30 cellular contexts compared by ENCODE assay signal in genomic region chr3:112611813-112612515, GRCh38. TPM values are rescaled to one million over a fixed set of nuclear protein-coding genes. Genes with fewer than 3 reads are reported as not detected.
DNase-seq lines count a peak whose midpoint lies in the region; ATAC-seq, FAIRE-seq and TF ChIP-seq lines count a peak whose summit lies in the region.
"Had no signal": no experiment of that assay in that cellular context is flagged by ENCODE, and none has a peak within 500 bp of the region (broad histone marks: within the 10 kb centered on the region; RNA-seq: fewer than 3 reads in every experiment).

No MANE protein-coding gene starts in this region.

- no peak overlapping the region for H3K4me3 Mint-ChIP-seq in H9
- H3K4me3 Mint-ChIP-seq in activated T-helper 17 cell treated with anti-CD3 and anti-CD28 coated beads, Interleukin-2, amount 50 U/mL, for 72 hours: no peak overlapping the region
- H3K4me3 Mint-ChIP-seq: CD4-positive, CD25-positive, alpha-beta regulatory T cell; IgD-negative memory B cell; T-cell had no signal

- H3T11ph ChIP-seq in H9 (ENCODE audit: low read length): no peak overlapping the region

- H3K9me3 ChIP-seq in GM23248 (ENCODE audit: low read depth) (no peaks in the 10 kb centered on the region), H9 (ENCODE audit: control insufficient read depth, low read depth, low read length) (no peaks in the 10 kb centered on the region), endothelial cell of umbilical vein (replicated peaks; ENCODE audit: control insufficient read depth, insufficient read depth, low read length) (no peaks in the 10 kb centered on the region), osteoblast (ENCODE audit: low read depth, low read length) (no peaks in the 10 kb centered on the region)
- H3K9me3 ChIP-seq: SJSA1 had no signal

- H2AFZ ChIP-seq in GM23248: no peak overlapping the region
- H2AFZ ChIP-seq in H9 (ENCODE audit: low read length): no peak overlapping the region
- no peak overlapping the region for H2AFZ ChIP-seq in endothelial cell of umbilical vein (ENCODE audit: low read depth, low read length)
- no peak overlapping the region for H2AFZ ChIP-seq in osteoblast (ENCODE audit: low read length)

- H3K23me2 ChIP-seq in H9 (ENCODE audit: insufficient read length, low read depth, low read length, poor library complexity, severe bottlenecking): no peaks in the 10 kb centered on the region

- no peaks in the 10 kb centered on the region for H3K79me1 ChIP-seq in H9 (ENCODE audit: insufficient read depth, low read depth, low read length, poor library complexity, severe bottlenecking)

- in situ Hi-C loops in GM23248 (cut with MboI): no loop called here

- H3K23ac ChIP-seq in H9 (ENCODE audit: insufficient read length, low read depth, low read length): no peak overlapping the region

- H3K4me1 ChIP-seq in GM23248 (ENCODE audit: insufficient read depth): peaks cover 17% of the 10 kb centered on the region
- H3K4me1 ChIP-seq in H9 (ENCODE audit: insufficient read depth, low read length): peaks cover 3% of the 10 kb centered on the region; the same call in 1 of the 2 replicates
- H3K4me1 ChIP-seq in endothelial cell of umbilical vein (ENCODE audit: control insufficient read depth, extremely low read depth, insufficient read depth, low read length): no peaks in the 10 kb centered on the region
- peaks cover 40% of the 10 kb centered on the region for H3K4me1 ChIP-seq in osteoblast (ENCODE audit: insufficient read depth, low read length)
- H3K4me1 ChIP-seq: adrenal gland, SJSA1 had no signal

- H2AK5ac ChIP-seq in H9 (ENCODE audit: insufficient read length, low read length): no peak overlapping the region

- BruUV-seq in endothelial cell of umbilical vein (replicated peaks; lab: Mats Ljungman, UMichigan): no TSS peak

- no peak overlapping the region for H2BK120ac ChIP-seq in H9 (ENCODE audit: low read depth, low read length, poor library complexity, severe bottlenecking)

- no peaks in the 10 kb centered on the region for H3K36me3 Mint-ChIP-seq in H9 (ENCODE audit: insufficient read depth in 1 of 3, low read depth in 3 of 3)
- no peaks in the 10 kb centered on the region for H3K36me3 Mint-ChIP-seq in activated T-helper 17 cell treated with anti-CD3 and anti-CD28 coated beads, Interleukin-2, amount 50 U/mL, for 72 hours (ENCODE audit: low read depth)
- H3K36me3 Mint-ChIP-seq: CD4-positive, CD25-positive, alpha-beta regulatory T cell; T-cell had no signal

- no peak for ATAC-seq in activated T-helper 17 cell treated with anti-CD3 and anti-CD28 coated beads, Interleukin-2, amount 50 U/mL, for 72 hours (replicated peaks)
- ATAC-seq: esophagus mucosa, T-cell had no signal

- H3K9me1 ChIP-seq in endothelial cell of umbilical vein (replicated peaks; ENCODE audit: control insufficient read depth, extremely low read depth, insufficient read depth, low read length): no peaks in the 10 kb centered on the region

- POLR2A ChIA-PET in endothelial cell of umbilical vein (lab: Charles Lee): interaction anchor here (0.6 kb wide), 1 partner anchor 658 kb away, joined by 7 read pairs; no protein-coding TSS in a partner anchor

- H3K18ac ChIP-seq in H9 (ENCODE audit: insufficient read length, low read depth, low read length): no peak overlapping the region

- no peaks in the 10 kb centered on the region for H3K27me3 Mint-ChIP-seq in H9 (ENCODE audit: low read depth)
- H3K27me3 Mint-ChIP-seq in activated T-helper 17 cell treated with anti-CD3 and anti-CD28 coated beads, Interleukin-2, amount 50 U/mL, for 72 hours: peaks cover 24% of the 10 kb centered on the region
- H3K27me3 Mint-ChIP-seq: IgD-negative memory B cell had no signal

- H2BK20ac ChIP-seq in H9 (ENCODE audit: low read depth, low read length, poor library complexity, severe bottlenecking): no peak overlapping the region

- H2BK12ac ChIP-seq in H9 (ENCODE audit: insufficient read length, low read depth, low read length): peak overlapping the region; percentile 50

- H3K36me3 ChIP-seq in GM23248 (ENCODE audit: low read depth) (peaks cover 94% of the 10 kb centered on the region), endothelial cell of umbilical vein (ENCODE audit: control insufficient read depth in 2 of 2, extremely low read depth in 1 of 2, insufficient read depth in 2 of 2, low read length in 2 of 2) (peaks cover 0 to 6% of the 10 kb centered on the region in 2 experiments), osteoblast (ENCODE audit: insufficient read depth, low read length) (peaks cover 86% of the 10 kb centered on the region)
- H3K36me3 ChIP-seq: adrenal gland had no signal

- H3K4me2 ChIP-seq in GM23248 (ENCODE audit: unreplicated experiment) (no peak overlapping the region), H9 (ENCODE audit: insufficient read depth, insufficient read length, low read length) (no peak overlapping the region), endothelial cell of umbilical vein (ENCODE audit: insufficient read depth, low read length) (no peak overlapping the region), osteoblast (ENCODE audit: insufficient read depth, low read length) (peak overlapping the region; percentile 44)

- H3K79me2 ChIP-seq in GM23248 (ENCODE audit: insufficient read depth) (peaks cover 90% of the 10 kb centered on the region), H9 (ENCODE audit: insufficient read depth, low read length) (no peaks in the 10 kb centered on the region), endothelial cell of umbilical vein (ENCODE audit: control insufficient read depth, insufficient read depth, low read length) (no peaks in the 10 kb centered on the region), osteoblast (ENCODE audit: insufficient read depth, low read length) (peaks cover 6% of the 10 kb centered on the region)

- peaks cover 20 to 25% of the 10 kb centered on the region in 2 experiments for H3K4me1 Mint-ChIP-seq in H9
- no peaks in the 10 kb centered on the region for H3K4me1 Mint-ChIP-seq in activated T-helper 17 cell treated with anti-CD3 and anti-CD28 coated beads, Interleukin-2, amount 50 U/mL, for 72 hours
- H3K4me1 Mint-ChIP-seq: IgD-negative memory B cell, T-cell had no signal

- TF ChIP-seq CTCF in H9 (conservative IDR thresholded peaks at IDR 0.05): no peak
- no peak for TF ChIP-seq CTCF in endothelial cell of umbilical vein (IDR thresholded peaks at IDR 0.05; ENCODE audit: extremely low read depth in 1 of 2, insufficient read depth in 1 of 2, low read depth in 1 of 2, low read length in 2 of 2)
- no peak for TF ChIP-seq CTCF in osteoblast (IDR thresholded peaks at IDR 0.05; ENCODE audit: extremely low read depth, low read depth, low read length)

- FAIRE-seq in endothelial cell of umbilical vein (lab: Jason Lieb, UNC): peak; percentile 35
- FAIRE-seq: colon, D721Med, RCC 7860 had no signal

- H3K9ac ChIP-seq in GM23248 (0 out of 2 replicates have a peak overlapping the region, but pooled peaks have one; percentile 2), H9 (ENCODE audit: extremely low read depth, insufficient read length, low read length) (no peak overlapping the region), endothelial cell of umbilical vein (replicated peaks; ENCODE audit: extremely low read depth, insufficient read depth, low read length) (no peak overlapping the region)

- no peak overlapping the region for H3K56ac ChIP-seq in H9 (ENCODE audit: insufficient read length, low read depth, low read length)

- CTCF ChIA-PET in endothelial cell of umbilical vein (lab: Charles Lee): interaction anchor here (1.1 to 1.7 kb wide), 3 partner anchors 9 to 31 kb away, joined by 3 to 6 read pairs (median 4); no protein-coding TSS in a partner anchor

- H2BK15ac ChIP-seq in H9 (ENCODE audit: low read depth, low read length): no peak overlapping the region

- no peaks in the 10 kb centered on the region for H3K9me2 ChIP-seq in GM23248 (ENCODE audit: insufficient read depth)

- no peak overlapping the region for H3K14ac ChIP-seq in H9 (ENCODE audit: insufficient read depth, low read length)

- no peak for TF ChIP-seq POLR2A in endothelial cell of umbilical vein (IDR thresholded peaks at IDR 0.05; ENCODE audit: low read depth, low read length)

- no peak overlapping the region for H4K5ac ChIP-seq in H9 (ENCODE audit: insufficient read length, low read depth, low read length)

- peak overlapping the region; percentile 97 for H3K27ac ChIP-seq in GM23248
- no peak overlapping the region for H3K27ac ChIP-seq in H9 (ENCODE audit: insufficient read length, low read depth, low read length)
- no peak overlapping the region for H3K27ac ChIP-seq in endothelial cell of umbilical vein (ENCODE audit: insufficient read depth, low read depth, low read length)
- H3K27ac ChIP-seq in osteoblast (ENCODE audit: low read depth, low read length): peak overlapping the region; percentile 88
- H3K27ac ChIP-seq: adrenal gland, SJSA1 had no signal

- no peak overlapping the region for H3K4ac ChIP-seq in H9 (ENCODE audit: low read depth, low read length)

- no peaks in the 10 kb centered on the region for H3K9me3 Mint-ChIP-seq in H9
- no peaks in the 10 kb centered on the region for H3K9me3 Mint-ChIP-seq in activated T-helper 17 cell treated with anti-CD3 and anti-CD28 coated beads, Interleukin-2, amount 50 U/mL, for 72 hours
- H3K9me3 Mint-ChIP-seq: CD4-positive, CD25-positive, alpha-beta regulatory T cell; IgD-negative memory B cell; T-cell had no signal

- H2BK5ac ChIP-seq in H9 (ENCODE audit: insufficient read length, low read length): no peak overlapping the region

- no peak overlapping the region for H3K27ac Mint-ChIP-seq in H9
- H3K27ac Mint-ChIP-seq in activated T-helper 17 cell treated with anti-CD3 and anti-CD28 coated beads, Interleukin-2, amount 50 U/mL, for 72 hours: no peak overlapping the region
- H3K27ac Mint-ChIP-seq: CD4-positive, CD25-positive, alpha-beta regulatory T cell; IgD-negative memory B cell; T-cell had no signal

- DNase-seq in GM23248 (no peak), H9 (no peak), endothelial cell of umbilical vein (ENCODE audit: low read depth, low spot score) (no peak), osteoblast (ENCODE audit: insufficient read length, low spot score, missing footprints) (peak; percentile 50), DMS114 treated with DMSO at 0.1 percent for 48 hours (lab: John Stamatoyannopoulos, UW; ENCODE audit: unreplicated experiment) (no peak)
- no peak for DNase-seq in activated effector memory CD4-positive, alpha-beta T cell treated with Interleukin-2 at 50 U/mL for 16 hours
- DNase-seq: activated CD8-positive, alpha-beta memory T cell treated with anti-CD3 and anti-CD28 coated beads for 24 hours; activated naive CD4-positive, alpha-beta T cell; activated T-cell treated with anti-CD3 and anti-CD28 coated beads, Interleukin-2, amount 50 U/mL, for 1 hour; adrenal gland; CD4-positive, CD25-positive, alpha-beta regulatory T cell; effector memory CD4-positive, alpha-beta T cell; GOT3; mesendoderm; NCI-H1436 treated with DMSO at 0.1 percent for 48 hours; NCI-H2171; NCI-H510A treated with DMSO at 0.1 percent for 48 hours; NK-92 treated with Interleukin-12 subunit alpha and Interleukin-12 subunit beta, amount 100 ng/mL, for 24 hours; occipital lobe; retina; stimulated activated CD4-positive, alpha-beta T cell treated with anti-CD3 and anti-CD28 coated beads, Interleukin-4, amount 100 ng/mL, for 4 hours; stimulated activated naive CD4-positive, alpha-beta T cell; T-cell had no signal

- intact Hi-C loops in endothelial cell of umbilical vein (cut with micrococcal nuclease): no loop called here

- no peaks in the 10 kb centered on the region for H4K20me1 ChIP-seq in GM23248 (ENCODE audit: insufficient read depth)
- H4K20me1 ChIP-seq in H9 (ENCODE audit: control insufficient read depth, insufficient read depth, insufficient read length): no peaks in the 10 kb centered on the region
- H4K20me1 ChIP-seq in endothelial cell of umbilical vein (replicated peaks; ENCODE audit: control insufficient read depth, extremely low read depth, insufficient read depth, low read length): no peaks in the 10 kb centered on the region
- H4K20me1 ChIP-seq in osteoblast (ENCODE audit: insufficient read depth, low read length): no peaks in the 10 kb centered on the region

- 82 to 92% methylated on average over 4 of the region's 4 CpGs for WGBS in GM23248 (ENCODE audit: low coverage in 1 of 2, low lambda C conversion rate in 2 of 2, missing lambda C conversion rate in 2 of 2), 2 experiments
- no CpG with 5 or more reads among the region's 4 CpGs for WGBS in H9 (ENCODE audit: extremely low coverage, insufficient read length, low lambda C conversion rate)

- peaks cover 97% of the 10 kb centered on the region for H3F3A ChIP-seq in GM23248 (ENCODE audit: insufficient read depth)

- peak overlapping the region; percentile 67 for H4K8ac ChIP-seq in H9 (replicated peaks; ENCODE audit: insufficient read length, low read depth, low read length)

- no peak overlapping the region for H3K4me3 ChIP-seq in GM23248
- H3K4me3 ChIP-seq in endothelial cell of umbilical vein (replicated peaks in 1 of 3; ENCODE audit: insufficient read depth in 1 of 3, low read depth in 1 of 3, low read length in 3 of 3): no peak overlapping the region
- no peak overlapping the region for H3K4me3 ChIP-seq in osteoblast (ENCODE audit: insufficient read depth, low read length)
- H3K4me3 ChIP-seq: adrenal gland, SJSA1 had no signal

- H3K27me3 ChIP-seq in GM23248 (replicated peaks; ENCODE audit: insufficient read depth) (no peaks in the 10 kb centered on the region), H9 (ENCODE audit: insufficient read depth, low read length) (no peaks in the 10 kb centered on the region), endothelial cell of umbilical vein (ENCODE audit: control insufficient read depth in 2 of 2, insufficient read depth in 2 of 2, low read length in 2 of 2) (no peaks in the 10 kb centered on the region), osteoblast (ENCODE audit: insufficient read depth, low read length) (no peaks in the 10 kb centered on the region)
- H3K27me3 ChIP-seq: adrenal gland, SJSA1 had no signal

- no peak overlapping the region for H4K91ac ChIP-seq in H9 (ENCODE audit: insufficient read length, low read depth, low read length)

- dilution Hi-C loops in endothelial cell of umbilical vein (cut with MboI; ENCODE audit: extremely low pct_ligation_motif_present, low sequenced_read_pairs): no loop called here

RNA-seq across cellular contexts. Expression of gene CCDC80, which starts 29.0 kb away (rescaled TPM):
- 1,174 and 1,238 TPM in 2 replicates for total RNA-seq in GM23248 (2014; rRNA removed; shearing (Covaris generic))
- 2,200 and 2,264 TPM in 2 replicates for polyA plus RNA-seq in GM23248 (2016; fragmentation: Nextera tagmentation; extraction: Ambion mirVana)
- total RNA-seq in H9 (2021): 4.6 and 5.4 TPM in 2 replicates
- 59.3 and 77.2 TPM in 2 replicates for total RNA-seq in endothelial cell of umbilical vein
- polyA plus RNA-seq in endothelial cell of umbilical vein: 18.5 and 28.4 TPM in 2 replicates
- polyA plus RNA-seq in endothelial cell of umbilical vein (2011; cell fraction: cytosol; rRNA removed): 30.5 and 33.6 TPM in 2 replicates
- polyA plus RNA-seq in endothelial cell of umbilical vein (2011; cell fraction: nucleus; rRNA removed): 26.1 and 32.0 TPM in 2 replicates
- polyA plus RNA-seq in endothelial cell of umbilical vein (2012): 60.7 and 70.8 TPM in 2 replicates
- polyA minus RNA-seq in endothelial cell of umbilical vein: 41.9 and 60.5 TPM in 2 replicates
- polyA minus RNA-seq in endothelial cell of umbilical vein (2011; cell fraction: cytosol; rRNA and poly(A)+ RNA removed): not detected
- polyA minus RNA-seq in endothelial cell of umbilical vein (2011; cell fraction: nucleus; rRNA and poly(A)+ RNA removed): 15.3 and 24.0 TPM in 2 replicates
- 564 and 657 TPM in 2 replicates for total RNA-seq in osteoblast
- not detected for total RNA-seq in activated T-helper 17 cell treated with anti-CD3 and anti-CD28 coated beads, Interleukin-2, amount 50 U/mL, for 72 hours
- total RNA-seq: CD4-positive, CD25-positive, alpha-beta regulatory T cell had no signal

RNA-seq across cellular contexts. Expression of gene SLC35A5, which starts 50.1 kb away (rescaled TPM):
- total RNA-seq in GM23248 (2014; rRNA removed; shearing (Covaris generic)): 53.0 and 56.4 TPM in 2 replicates
- polyA plus RNA-seq in GM23248 (2016; fragmentation: Nextera tagmentation; extraction: Ambion mirVana) (48.5 and 48.6 TPM in 2 replicates), endothelial cell of umbilical vein (27.7 and 40.1 TPM in 2 replicates)
- total RNA-seq in H9 (2021) (40.0 and 44.9 TPM in 2 replicates), endothelial cell of umbilical vein (25.1 and 25.6 TPM in 2 replicates), osteoblast (41.8 and 58.3 TPM in 2 replicates)
- polyA plus RNA-seq in endothelial cell of umbilical vein (2011; cell fraction: cytosol; rRNA removed): 19.3 and 19.5 TPM in 2 replicates
- polyA plus RNA-seq in endothelial cell of umbilical vein (2011; cell fraction: nucleus; rRNA removed): 16.7 and 23.2 TPM in 2 replicates
- 21.0 and 23.6 TPM in 2 replicates for polyA plus RNA-seq in endothelial cell of umbilical vein (2012)
- 39.5 and 43.7 TPM in 2 replicates for polyA minus RNA-seq in endothelial cell of umbilical vein
- polyA minus RNA-seq in endothelial cell of umbilical vein (2011; cell fraction: cytosol; rRNA and poly(A)+ RNA removed): 17.6 TPM
- polyA minus RNA-seq in endothelial cell of umbilical vein (2011; cell fraction: nucleus; rRNA and poly(A)+ RNA removed): 18.3 and 30.2 TPM in 2 replicates
- 10 to 100 TPM; 18.1 to 19.8 TPM for total RNA-seq in activated T-helper 17 cell treated with anti-CD3 and anti-CD28 coated beads, Interleukin-2, amount 50 U/mL, for 72 hours

RNA-seq across cellular contexts. Expression of gene ATG3, which starts 50.2 kb away (rescaled TPM):
- total RNA-seq in GM23248 (2014; rRNA removed; shearing (Covaris generic)): 44.0 and 58.6 TPM in 2 replicates
- polyA plus RNA-seq in GM23248 (2016; fragmentation: Nextera tagmentation; extraction: Ambion mirVana): 69.8 and 70.6 TPM in 2 replicates
- 59.3 and 60.7 TPM in 2 replicates for total RNA-seq in H9 (2021)
- total RNA-seq in endothelial cell of umbilical vein: 62.4 TPM in 2 replicates
- polyA plus RNA-seq in endothelial cell of umbilical vein: 33.0 and 36.0 TPM in 2 replicates
- 42.0 and 43.8 TPM in 2 replicates for polyA plus RNA-seq in endothelial cell of umbilical vein (2011; cell fraction: cytosol; rRNA removed)
- 26.8 and 32.7 TPM in 2 replicates for polyA plus RNA-seq in endothelial cell of umbilical vein (2011; cell fraction: nucleus; rRNA removed)
- 43.0 and 52.2 TPM in 2 replicates for polyA plus RNA-seq in endothelial cell of umbilical vein (2012)
- 21.7 and 23.2 TPM in 2 replicates for polyA minus RNA-seq in endothelial cell of umbilical vein
- polyA minus RNA-seq in endothelial cell of umbilical vein (2011; cell fraction: cytosol; rRNA and poly(A)+ RNA removed): 47.1 TPM
- polyA minus RNA-seq in endothelial cell of umbilical vein (2011; cell fraction: nucleus; rRNA and poly(A)+ RNA removed): 29.7 and 38.3 TPM in 2 replicates
- 67.2 and 68.4 TPM in 2 replicates for total RNA-seq in osteoblast
- 10 to 100 TPM; 34.6 to 65.3 TPM for total RNA-seq in activated T-helper 17 cell treated with anti-CD3 and anti-CD28 coated beads, Interleukin-2, amount 50 U/mL, for 72 hours

Comparison
In these comparisons a context has a peak if more than half of its experiments do, and no peak if none do; other contexts are left out.
1. H3K27ac ChIP-seq: peak in GM23248 (single experiment) and osteoblast (single experiment); none in H9 (single experiment) and endothelial cell of umbilical vein (single experiment).